In genomic region chr6:81751388-81752083, GRCh38 we compare ENCODE assay signal across 1 cellular context.
TF ChIP-seq lines count a peak whose summit lies in the region.

No MANE protein-coding gene starts in this region.

TF ChIP-seq in K562, 482 proteins besides CTCF, POLR2A, EP300 and RAD21 (continued from another document):
- no peak for TF ChIP-seq ARID3B (CRISPR knock-in tag; IDR thresholded peaks at IDR 0.05; ENCODE audit: borderline replicate concordance)
- no peak for TF ChIP-seq ZFP1 (CRISPR knock-in tag; IDR thresholded peaks at IDR 0.05)
- no peak for TF ChIP-seq NFYB (IDR thresholded peaks at IDR 0.05; ENCODE audit: extremely low read depth, insufficient read length)
- peak in 1 of 2 experiments; percentile 36; a peak in 1 of 4 replicates for TF ChIP-seq MLLT1 (IDR thresholded peaks at IDR 0.05)
TF ChIP-seq in K562: peak in this region for 6.
